Comparison of ENCODE assay signal across 1 cellular context in the genomic region with DNA sequence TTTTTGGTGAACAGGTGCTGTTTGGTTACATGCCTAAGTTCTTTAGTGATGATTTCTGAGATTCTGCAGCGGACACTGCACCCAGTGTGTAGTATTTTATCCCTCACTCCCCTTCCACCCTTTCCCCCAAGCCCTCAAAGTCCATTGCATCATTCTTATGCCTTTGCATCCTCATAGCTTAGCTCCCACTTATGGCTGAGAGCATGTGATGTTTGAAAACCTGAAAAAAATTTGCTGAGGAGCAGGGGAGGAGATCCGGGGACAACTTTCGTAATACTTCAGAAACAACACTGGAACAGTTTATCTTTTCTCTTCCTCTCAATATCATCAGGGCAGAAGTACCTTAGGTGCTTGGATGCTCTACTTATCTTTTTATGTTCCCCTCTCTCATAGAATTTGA.
TF ChIP-seq lines count a peak whose summit lies in the region.

No MANE protein-coding gene starts in this region.

TF ChIP-seq in GM23338, 12 proteins besides CTCF, POLR2A, EP300 and RAD21 (continued from another document):
- TF ChIP-seq, protein P1, sequence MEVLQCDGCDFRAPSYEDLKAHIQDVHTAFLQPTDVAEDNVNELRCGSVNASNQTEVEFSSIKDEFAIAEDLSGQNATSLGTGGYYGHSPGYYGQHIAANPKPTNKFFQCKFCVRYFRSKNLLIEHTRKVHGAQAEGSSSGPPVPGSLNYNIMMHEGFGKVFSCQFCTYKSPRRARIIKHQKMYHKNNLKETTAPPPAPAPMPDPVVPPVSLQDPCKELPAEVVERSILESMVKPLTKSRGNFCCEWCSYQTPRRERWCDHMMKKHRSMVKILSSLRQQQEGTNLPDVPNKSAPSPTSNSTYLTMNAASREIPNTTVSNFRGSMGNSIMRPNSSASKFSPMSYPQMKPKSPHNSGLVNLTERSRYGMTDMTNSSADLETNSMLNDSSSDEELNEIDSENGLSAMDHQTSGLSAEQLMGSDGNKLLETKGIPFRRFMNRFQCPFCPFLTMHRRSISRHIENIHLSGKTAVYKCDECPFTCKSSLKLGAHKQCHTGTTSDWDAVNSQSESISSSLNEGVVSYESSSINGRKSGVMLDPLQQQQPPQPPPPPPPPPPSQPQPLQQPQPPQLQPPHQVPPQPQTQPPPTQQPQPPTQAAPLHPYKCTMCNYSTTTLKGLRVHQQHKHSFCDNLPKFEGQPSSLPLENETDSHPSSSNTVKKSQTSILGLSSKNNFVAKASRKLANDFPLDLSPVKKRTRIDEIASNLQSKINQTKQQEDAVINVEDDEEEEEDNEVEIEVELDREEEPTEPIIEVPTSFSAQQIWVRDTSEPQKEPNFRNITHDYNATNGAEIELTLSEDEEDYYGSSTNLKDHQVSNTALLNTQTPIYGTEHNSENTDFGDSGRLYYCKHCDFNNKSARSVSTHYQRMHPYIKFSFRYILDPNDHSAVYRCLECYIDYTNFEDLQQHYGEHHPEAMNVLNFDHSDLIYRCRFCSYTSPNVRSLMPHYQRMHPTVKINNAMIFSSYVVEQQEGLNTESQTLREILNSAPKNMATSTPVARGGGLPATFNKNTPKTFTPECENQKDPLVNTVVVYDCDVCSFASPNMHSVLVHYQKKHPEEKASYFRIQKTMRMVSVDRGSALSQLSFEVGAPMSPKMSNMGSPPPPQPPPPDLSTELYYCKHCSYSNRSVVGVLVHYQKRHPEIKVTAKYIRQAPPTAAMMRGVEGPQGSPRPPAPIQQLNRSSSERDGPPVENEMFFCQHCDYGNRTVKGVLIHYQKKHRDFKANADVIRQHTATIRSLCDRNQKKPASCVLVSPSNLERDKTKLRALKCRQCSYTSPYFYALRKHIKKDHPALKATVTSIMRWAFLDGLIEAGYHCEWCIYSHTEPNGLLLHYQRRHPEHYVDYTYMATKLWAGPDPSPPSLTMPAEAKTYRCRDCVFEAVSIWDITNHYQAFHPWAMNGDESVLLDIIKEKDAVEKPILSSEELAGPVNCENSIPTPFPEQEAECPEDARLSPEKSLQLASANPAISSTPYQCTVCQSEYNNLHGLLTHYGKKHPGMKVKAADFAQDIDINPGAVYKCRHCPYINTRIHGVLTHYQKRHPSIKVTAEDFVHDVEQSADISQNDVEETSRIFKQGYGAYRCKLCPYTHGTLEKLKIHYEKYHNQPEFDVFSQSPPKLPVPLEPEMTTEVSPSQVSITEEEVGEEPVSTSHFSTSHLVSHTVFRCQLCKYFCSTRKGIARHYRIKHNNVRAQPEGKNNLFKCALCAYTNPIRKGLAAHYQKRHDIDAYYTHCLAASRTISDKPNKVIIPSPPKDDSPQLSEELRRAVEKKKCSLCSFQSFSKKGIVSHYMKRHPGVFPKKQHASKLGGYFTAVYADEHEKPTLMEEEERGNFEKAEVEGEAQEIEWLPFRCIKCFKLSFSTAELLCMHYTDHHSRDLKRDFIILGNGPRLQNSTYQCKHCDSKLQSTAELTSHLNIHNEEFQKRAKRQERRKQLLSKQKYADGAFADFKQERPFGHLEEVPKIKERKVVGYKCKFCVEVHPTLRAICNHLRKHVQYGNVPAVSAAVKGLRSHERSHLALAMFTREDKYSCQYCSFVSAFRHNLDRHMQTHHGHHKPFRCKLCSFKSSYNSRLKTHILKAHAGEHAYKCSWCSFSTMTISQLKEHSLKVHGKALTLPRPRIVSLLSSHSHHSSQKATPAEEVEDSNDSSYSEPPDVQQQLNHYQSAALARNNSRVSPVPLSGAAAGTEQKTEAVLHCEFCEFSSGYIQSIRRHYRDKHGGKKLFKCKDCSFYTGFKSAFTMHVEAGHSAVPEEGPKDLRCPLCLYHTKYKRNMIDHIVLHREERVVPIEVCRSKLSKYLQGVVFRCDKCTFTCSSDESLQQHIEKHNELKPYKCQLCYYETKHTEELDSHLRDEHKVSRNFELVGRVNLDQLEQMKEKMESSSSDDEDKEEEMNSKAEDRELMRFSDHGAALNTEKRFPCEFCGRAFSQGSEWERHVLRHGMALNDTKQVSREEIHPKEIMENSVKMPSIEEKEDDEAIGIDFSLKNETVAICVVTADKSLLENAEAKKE (CRISPR knock-in tag; IDR thresholded peaks at IDR 0.05): no peak
- TF ChIP-seq CREB1 (CRISPR knock-in tag; IDR thresholded peaks at IDR 0.05; ENCODE audit: low read depth) (no peak), JUNB (IDR thresholded peaks at IDR 0.05; ENCODE audit: unreplicated experiment) (no peak), EZH2 (IDR thresholded peaks at IDR 0.05; ENCODE audit: low read depth, unreplicated experiment) (no peak), NANOG (IDR thresholded peaks at IDR 0.05; ENCODE audit: borderline replicate concordance) (no peak), ZNF331 (CRISPR knock-in tag; IDR thresholded peaks at IDR 0.05; ENCODE audit: low read depth) (no peak)
